Comparison of ENCODE assay signal across 3 cellular contexts in the genomic region with DNA sequence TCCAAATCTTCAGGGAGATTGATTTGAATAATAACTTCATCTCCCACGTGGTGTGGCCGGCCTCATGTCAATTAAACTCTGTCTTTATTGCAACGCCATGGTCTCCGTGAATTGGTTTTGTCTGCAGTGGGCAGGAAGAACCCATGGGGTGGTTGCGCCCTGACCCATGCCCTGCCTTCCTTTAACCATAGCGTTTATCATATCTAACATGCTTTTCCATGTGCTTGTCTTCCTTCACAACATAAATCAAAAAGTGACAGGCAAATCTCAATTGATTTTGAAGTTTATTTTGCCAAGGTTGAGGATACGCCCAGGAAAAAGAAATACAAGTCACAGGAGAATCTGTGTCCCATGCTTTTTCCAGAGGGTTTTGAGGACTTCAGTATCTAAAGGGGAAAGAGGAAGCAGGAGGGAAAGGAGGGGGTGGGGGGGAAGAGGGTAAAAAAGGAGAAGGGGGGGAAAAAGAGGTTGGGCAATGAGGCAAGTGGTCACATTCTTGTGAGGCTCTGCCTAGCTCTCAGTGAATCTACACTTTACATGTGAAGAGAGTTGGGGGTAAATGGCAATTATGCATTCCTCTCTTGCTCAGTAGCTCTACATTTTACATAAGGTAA.
TF ChIP-seq lines count a peak whose summit lies in the region.

No MANE protein-coding gene starts in this region.

TF ChIP-seq in liver, 16 proteins besides CTCF, POLR2A, EP300 and RAD21 (continued from another document):
- TF ChIP-seq FOXA1 (IDR thresholded peaks at IDR 0.05) = no peak

TF ChIP-seq in HepG2, 621 proteins besides CTCF, POLR2A, EP300 and RAD21 (continued from another document):
- TF ChIP-seq E2F5 (CRISPR knock-in tag; conservative IDR thresholded peaks at IDR 0.05) = no peak
- no peak for TF ChIP-seq HOXA5 (CRISPR knock-in tag; IDR thresholded peaks at IDR 0.05)
- no peak for TF ChIP-seq REST (IDR thresholded peaks at IDR 0.05; ENCODE audit: borderline replicate concordance in 1 of 2, low read depth in 1 of 2, low read length in 2 of 2)
- no peak for TF ChIP-seq NR3C1 (CRISPR knock-in tag; IDR thresholded peaks at IDR 0.05)
TF ChIP-seq in HepG2: peak in this region for 0.

TF ChIP-seq in endothelial cell of umbilical vein, 7 proteins besides CTCF, POLR2A, EP300 and RAD21 (continued from another document):
- TF ChIP-seq MAX (IDR thresholded peaks at IDR 0.05; ENCODE audit: insufficient read depth, insufficient read length) = no peak
- no peak for TF ChIP-seq GATA2 (IDR thresholded peaks at IDR 0.05; ENCODE audit: insufficient read depth, insufficient read length, low read depth, low read length)
- TF ChIP-seq FOS (IDR thresholded peaks at IDR 0.05; ENCODE audit: borderline replicate concordance, insufficient read depth, low read length) = no peak
